ENCODE assay signal across 8 cellular contexts in the genomic region with DNA sequence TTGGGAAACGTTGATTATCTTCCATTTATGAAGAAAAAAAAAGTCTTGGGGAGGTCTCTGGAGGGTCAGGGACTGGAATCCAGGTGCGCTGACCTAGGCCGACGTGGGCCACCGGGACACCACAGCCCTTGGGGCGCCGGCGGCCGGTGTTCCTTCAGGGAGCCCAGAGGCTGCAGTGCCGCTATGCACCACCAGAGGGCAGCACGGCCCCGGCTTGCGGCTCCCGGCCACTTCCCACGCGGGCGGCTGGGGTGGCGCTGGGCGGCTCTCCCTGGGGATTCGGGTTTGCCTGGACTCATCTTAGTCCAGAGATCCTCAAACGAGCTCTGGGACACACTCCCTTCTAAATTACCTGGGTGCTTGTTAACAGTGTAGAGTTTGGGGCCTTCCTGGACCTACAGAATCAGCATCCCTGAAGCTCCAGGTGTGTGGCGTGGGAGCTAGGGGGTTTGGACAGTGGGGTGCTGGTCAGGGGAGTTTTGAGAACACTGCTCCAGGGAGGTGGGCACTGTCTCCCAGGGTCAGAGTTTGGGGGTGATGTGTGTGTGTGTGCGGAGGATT. TPM values are rescaled to one million over a fixed set of nuclear protein-coding genes. Genes with fewer than 3 reads are reported as not detected.
DNase-seq lines count a peak whose midpoint lies in the region; ATAC-seq and TF ChIP-seq lines count a peak whose summit lies in the region.

No MANE protein-coding gene starts in this region.

- peaks cover 7% of the 10 kb centered on the region for H3K9me3 Mint-ChIP-seq in activated naive CD4-positive, alpha-beta T cell treated with anti-CD3 and anti-CD28 coated beads, Interleukin-2, amount 10 ng/mL, durations not matched to agents 7 days and 5 days

- H3K4me1 ChIP-seq in vagina = no peaks in the 10 kb centered on the region

- peak overlapping the region; percentile 64 for H3K27ac Mint-ChIP-seq in activated naive CD4-positive, alpha-beta T cell treated with anti-CD3 and anti-CD28 coated beads, Interleukin-2, amount 10 ng/mL, durations not matched to agents 7 days and 5 days

- no peaks in the 10 kb centered on the region for H3K27me3 Mint-ChIP-seq in activated naive CD4-positive, alpha-beta T cell treated with anti-CD3 and anti-CD28 coated beads, Interleukin-2, amount 10 ng/mL, durations not matched to agents 7 days and 5 days

- DNase-seq in D341Med (ENCODE audit: low spot score) (peak; percentile 94), HUDEP-2 (lab: John Stamatoyannopoulos, UW; ENCODE audit: unreplicated experiment in 76 of 76) (peak in 59 of 76 experiments; percentile 2 to 78 (median 47)), SK-N-MC (ENCODE audit: low read depth, low spot score) (no peak), Right ventricle myocardium superior (peak; percentile 88), posterior vena cava (ENCODE audit: low spot score) (peak; percentile 95), vagina (ENCODE audit: extremely low spot score in 2 of 2) (no peak)
- peak; percentile 84 for DNase-seq in activated naive CD4-positive, alpha-beta T cell treated with anti-CD3 and anti-CD28 coated beads, Interleukin-2, amount 10 ng/mL, durations not matched to agents 7 days and 5 days

- no peaks in the 10 kb centered on the region for H3K9me3 ChIP-seq in SK-N-MC (ENCODE audit: low read depth, low read length)
- H3K9me3 ChIP-seq in vagina = no peaks in the 10 kb centered on the region

- ATAC-seq in Right ventricle myocardium superior (ENCODE audit: poor library complexity) = peak; percentile 93
- ATAC-seq in HG03460 (IDR thresholded peaks at IDR 0.05; ENCODE audit: unreplicated experiment) = no peak

- no peaks in the 10 kb centered on the region for H3K36me3 ChIP-seq in SK-N-MC (ENCODE audit: insufficient read depth, low read length)
- no peaks in the 10 kb centered on the region for H3K36me3 ChIP-seq in vagina

- H3K36me3 Mint-ChIP-seq in activated naive CD4-positive, alpha-beta T cell treated with anti-CD3 and anti-CD28 coated beads, Interleukin-2, amount 10 ng/mL, durations not matched to agents 7 days and 5 days = peaks cover 4% of the 10 kb centered on the region

- no peak for TF ChIP-seq POLR2A in vagina (IDR thresholded peaks at IDR 0.05)

- peak; percentile 93 to 99 (median 96) for TF ChIP-seq CTCF in vagina (IDR thresholded peaks at IDR 0.05)

- no peak overlapping the region for H3K9ac ChIP-seq in SK-N-MC (ENCODE audit: insufficient read length)

- no peak overlapping the region for H3K4me3 Mint-ChIP-seq in activated naive CD4-positive, alpha-beta T cell treated with anti-CD3 and anti-CD28 coated beads, Interleukin-2, amount 10 ng/mL, durations not matched to agents 7 days and 5 days

- peaks cover 40% of the 10 kb centered on the region for H3K4me1 Mint-ChIP-seq in activated naive CD4-positive, alpha-beta T cell treated with anti-CD3 and anti-CD28 coated beads, Interleukin-2, amount 10 ng/mL, durations not matched to agents 7 days and 5 days

- intact Hi-C loops in Right ventricle myocardium superior (cut with DNase I) = loop anchor here (5.0 to 10.0 kb wide), 2 partner anchors 95 to 327 kb away; no protein-coding TSS in a partner anchor
- intact Hi-C loops in posterior vena cava (cut with DNase I) = loop anchor here (1.0 to 5.0 kb wide), 2 partner anchors 327 to 331 kb away; no protein-coding TSS in a partner anchor
- intact Hi-C loops in vagina (cut with DNase I) = loop anchor here (2.0 kb wide), 1 partner anchor 333 kb away; no protein-coding TSS in a partner anchor

- CTCF ChIA-PET in activated naive CD4-positive, alpha-beta T cell treated with anti-CD3 and anti-CD28 coated beads, Interleukin-2, amount 10 ng/mL, durations not matched to agents 7 days and 5 days (lab: Charles Lee) = interaction anchor here (0.6 to 5.4 kb wide), 32 partner anchors 10 to 341 kb away, joined by 3 to 81 read pairs (median 5); no protein-coding TSS in a partner anchor

- H3K4me3 ChIP-seq in SK-N-MC (peak overlapping the region; percentile 45), vagina (no peak overlapping the region)

- H3K27me3 ChIP-seq in vagina = no peaks in the 10 kb centered on the region

- no peak overlapping the region for H3K27ac ChIP-seq in SK-N-MC
- no peak overlapping the region for H3K27ac ChIP-seq in vagina

RNA-seq across cellular contexts. Expression of gene GTSF1L, which starts 23.0 kb away (rescaled TPM):
- total RNA-seq in Right ventricle myocardium superior (not detected), posterior vena cava (not detected), vagina (not detected)

Comparison
In these comparisons a context has a peak if more than half of its experiments do, and no peak if none do; other contexts are left out.
1. DNase-seq: peak in D341Med (single experiment), HUDEP-2 (59 of 76), activated naive CD4-positive, alpha-beta T cell treated with anti-CD3 and anti-CD28 coated beads, Interleukin-2, amount 10 ng/mL, durations not matched to agents 7 days and 5 days (single experiment), Right ventricle myocardium superior (single experiment) and posterior vena cava (single experiment); none in SK-N-MC (single experiment) and vagina (0 of 2).